In genomic region chr11:46116007-46116711, GRCh38 we compare ENCODE assay signal across 13 cellular contexts. TPM values are rescaled to one million over a fixed set of nuclear protein-coding genes. Genes with fewer than 3 reads are reported as not detected.
DNase-seq lines count a peak whose midpoint lies in the region; ATAC-seq, FAIRE-seq and TF ChIP-seq lines count a peak whose summit lies in the region.
"Had no signal": no experiment of that assay in that cellular context is flagged by ENCODE, and none has a peak within 500 bp of the region (broad histone marks: within the 10 kb centered on the region; RNA-seq: fewer than 3 reads in every experiment).

No MANE protein-coding gene starts in this region.

- H3F3A ChIP-seq in OCI-LY1 (ENCODE audit: insufficient read depth, low read length): peaks cover 6% of the 10 kb centered on the region; the same call in 1 of the 2 replicates

- H3K27me3 ChIP-seq in OCI-LY1 (ENCODE audit: insufficient read depth, low read length) (no peaks in the 10 kb centered on the region), duodenal mucosa (ENCODE audit: control insufficient read depth in 1 of 2, insufficient read depth in 2 of 2, low read length in 2 of 2) (no peaks in the 10 kb centered on the region)

- H3K9me3 ChIP-seq in OCI-LY1 (ENCODE audit: low read length): no peaks in the 10 kb centered on the region
- no peaks in the 10 kb centered on the region for H3K9me3 ChIP-seq in duodenal mucosa (ENCODE audit: control insufficient read depth in 1 of 2, low read length in 2 of 2)

- no peak overlapping the region for H2AFZ ChIP-seq in OCI-LY1 (ENCODE audit: low read length)

- H3K4me3 ChIP-seq in OCI-LY1 (ENCODE audit: low read depth, low read length, poor library complexity, severe bottlenecking) (peak overlapping the region; percentile 31), duodenal mucosa (ENCODE audit: low read depth in 1 of 2, low read length in 2 of 2) (no peak overlapping the region)

- no peaks in the 10 kb centered on the region for H3K27me3 Mint-ChIP-seq in activated CD8-positive, alpha-beta memory T cell treated with anti-CD3 and anti-CD28 coated beads, Interleukin-2, amount 10 ng/mL, durations not matched to agents 7 days and 5 days
- H3K27me3 Mint-ChIP-seq in stimulated activated naive CD8-positive, alpha-beta T cell treated with anti-CD3 and anti-CD28 coated beads, Interleukin-15, amount 100 ng/mL, for 72 hours: no peaks in the 10 kb centered on the region
- H3K27me3 Mint-ChIP-seq: stimulated activated naive B cell treated with anti-CD40 and anti-IgM and Interleukin-4, amounts not matched to agents 10 μg/mL and 1 μg/mL and 100 μg/mL, for 72 hours had no signal

- H4K20me1 ChIP-seq in OCI-LY1 (ENCODE audit: insufficient read depth, low read length): no peaks in the 10 kb centered on the region

- no peak for DNase-seq in activated CD8-positive, alpha-beta memory T cell treated with anti-CD3 and anti-CD28 coated beads, Interleukin-2, amount 10 ng/mL, durations not matched to agents 7 days and 5 days
- DNase-seq in activated CD8-positive, alpha-beta memory T cell treated with anti-CD3 and anti-CD28 coated beads for 24 hours: no peak
- DNase-seq in stimulated activated naive CD8-positive, alpha-beta T cell treated with anti-CD3 and anti-CD28 coated beads, Interleukin-15, amount 100 ng/mL, for 72 hours: no peak
- no peak for DNase-seq in GM12892 (ENCODE audit: insufficient read length)
- DNase-seq: activated CD8-positive, alpha-beta memory T cell treated with anti-CD3 and anti-CD28 coated beads, Interleukin-2, amount 50 U/mL, for 4 hours; central memory CD4-positive, alpha-beta T cell; NCI-H1092; NCI-H82; stimulated activated naive B cell treated with anti-CD40 and anti-IgM and Interleukin-4, amounts not matched to agents 10 μg/mL and 1 μg/mL and 100 μg/mL, for 72 hours had no signal

- FAIRE-seq in GM12892 (lab: Jason Lieb, UNC): no peak

- TF ChIP-seq CTCF in OCI-LY1 (IDR thresholded peaks at IDR 0.05; ENCODE audit: low read length): no peak

- peak overlapping the region; percentile 67 for H3K27ac ChIP-seq in OCI-LY1 (ENCODE audit: low read depth, low read length, poor library complexity, severe bottlenecking)
- peak overlapping the region; percentile 28 for H3K27ac ChIP-seq in duodenal mucosa (ENCODE audit: low read depth, low read length)

- H3K9me2 ChIP-seq in OCI-LY1 (ENCODE audit: low read depth, low read length): no peaks in the 10 kb centered on the region

- TF ChIP-seq POLR2A in GM12892 (IDR thresholded peaks at IDR 0.05; ENCODE audit: low read depth, low read length): no peak

- H3K36me3 ChIP-seq in OCI-LY1 (ENCODE audit: insufficient read depth, low read length): no peaks in the 10 kb centered on the region
- no peaks in the 10 kb centered on the region for H3K36me3 ChIP-seq in duodenal mucosa (ENCODE audit: control insufficient read depth in 1 of 2, insufficient read depth in 2 of 2, low read length in 2 of 2)

- no peak for ATAC-seq in activated CD8-positive, alpha-beta memory T cell treated with anti-CD3 and anti-CD28 coated beads, Interleukin-2, amount 10 ng/mL, durations not matched to agents 7 days and 5 days
- ATAC-seq in stimulated activated naive CD8-positive, alpha-beta T cell treated with anti-CD3 and anti-CD28 coated beads, Interleukin-15, amount 100 ng/mL, for 72 hours: no peak
- ATAC-seq in GM18519 (IDR thresholded peaks at IDR 0.05; ENCODE audit: low FRiP score, unreplicated experiment) (no peak), GM21528 (IDR thresholded peaks at IDR 0.05; ENCODE audit: low FRiP score, unreplicated experiment) (no peak)
- ATAC-seq: stimulated activated naive B cell treated with anti-CD40 and anti-IgM and Interleukin-4, amounts not matched to agents 10 μg/mL and 1 μg/mL and 100 μg/mL, for 72 hours had no signal

- H3K27ac Mint-ChIP-seq in activated CD8-positive, alpha-beta memory T cell treated with anti-CD3 and anti-CD28 coated beads, Interleukin-2, amount 10 ng/mL, durations not matched to agents 7 days and 5 days: peak overlapping the region; percentile 81
- peak overlapping the region in 1 of 2 donors; percentile 65 for H3K27ac Mint-ChIP-seq in stimulated activated naive CD8-positive, alpha-beta T cell treated with anti-CD3 and anti-CD28 coated beads, Interleukin-15, amount 100 ng/mL, for 72 hours

- H3K9me3 Mint-ChIP-seq in activated CD8-positive, alpha-beta memory T cell treated with anti-CD3 and anti-CD28 coated beads, Interleukin-2, amount 10 ng/mL, durations not matched to agents 7 days and 5 days (ENCODE audit: low read depth): no peaks in the 10 kb centered on the region
- no peaks in the 10 kb centered on the region for H3K9me3 Mint-ChIP-seq in stimulated activated naive CD8-positive, alpha-beta T cell treated with anti-CD3 and anti-CD28 coated beads, Interleukin-15, amount 100 ng/mL, for 72 hours
- H3K9me3 Mint-ChIP-seq: stimulated activated naive B cell treated with anti-CD40 and anti-IgM and Interleukin-4, amounts not matched to agents 10 μg/mL and 1 μg/mL and 100 μg/mL, for 72 hours had no signal

- CTCF ChIA-PET in activated CD8-positive, alpha-beta memory T cell treated with anti-CD3 and anti-CD28 coated beads, Interleukin-2, amount 10 ng/mL, durations not matched to agents 7 days and 5 days (lab: Charles Lee): interaction anchor here (0.9 to 1.5 kb wide), 7 partner anchors 11 to 192 kb away, joined by 3 to 5 read pairs (median 3); no protein-coding TSS in a partner anchor

- H3K4me1 Mint-ChIP-seq in activated CD8-positive, alpha-beta memory T cell treated with anti-CD3 and anti-CD28 coated beads, Interleukin-2, amount 10 ng/mL, durations not matched to agents 7 days and 5 days: peaks cover 57% of the 10 kb centered on the region
- peaks cover 60% of the 10 kb centered on the region for H3K4me1 Mint-ChIP-seq in stimulated activated naive CD8-positive, alpha-beta T cell treated with anti-CD3 and anti-CD28 coated beads, Interleukin-15, amount 100 ng/mL, for 72 hours

- H3K4me3 Mint-ChIP-seq in activated CD8-positive, alpha-beta memory T cell treated with anti-CD3 and anti-CD28 coated beads, Interleukin-2, amount 10 ng/mL, durations not matched to agents 7 days and 5 days: peak overlapping the region; percentile 56
- peak overlapping the region; percentile 59 to 80 for H3K4me3 Mint-ChIP-seq in stimulated activated naive CD8-positive, alpha-beta T cell treated with anti-CD3 and anti-CD28 coated beads, Interleukin-15, amount 100 ng/mL, for 72 hours

- H3K9ac ChIP-seq in OCI-LY1 (ENCODE audit: low read length) (peak overlapping the region; percentile 44), duodenal mucosa (ENCODE audit: low read depth in 1 of 2, low read length in 2 of 2) (no peak overlapping the region)

- H3K79me2 ChIP-seq in OCI-LY1 (ENCODE audit: insufficient read depth, low read length): peaks cover 79% of the 10 kb centered on the region

- H3K4me2 ChIP-seq in OCI-LY1 (ENCODE audit: low read length): peak overlapping the region; percentile 96

- H3K4me1 ChIP-seq in OCI-LY1 (ENCODE audit: insufficient read depth, low read length, severe bottlenecking) (peaks cover 64% of the 10 kb centered on the region), duodenal mucosa (ENCODE audit: control insufficient read depth in 1 of 2, insufficient read depth in 2 of 2, low read length in 2 of 2) (peaks cover 19 to 22% of the 10 kb centered on the region in 2 donors)

- peaks cover 12% of the 10 kb centered on the region for H3K36me3 Mint-ChIP-seq in activated CD8-positive, alpha-beta memory T cell treated with anti-CD3 and anti-CD28 coated beads, Interleukin-2, amount 10 ng/mL, durations not matched to agents 7 days and 5 days

RNA-seq across cellular contexts. Expression of gene PHF21A, which starts 5.1 kb away (rescaled TPM):
- total RNA-seq in activated CD8-positive, alpha-beta memory T cell treated with anti-CD3 and anti-CD28 coated beads, Interleukin-2, amount 10 ng/mL, durations not matched to agents 7 days and 5 days: 10 to 100 TPM; 34.6 to 39.7 TPM
- 21.3 TPM for polyA plus RNA-seq in GM12892 (2012; ENCODE audit: missing spikeins)
